27 cellular contexts compared by ENCODE assay signal in the genomic region with DNA sequence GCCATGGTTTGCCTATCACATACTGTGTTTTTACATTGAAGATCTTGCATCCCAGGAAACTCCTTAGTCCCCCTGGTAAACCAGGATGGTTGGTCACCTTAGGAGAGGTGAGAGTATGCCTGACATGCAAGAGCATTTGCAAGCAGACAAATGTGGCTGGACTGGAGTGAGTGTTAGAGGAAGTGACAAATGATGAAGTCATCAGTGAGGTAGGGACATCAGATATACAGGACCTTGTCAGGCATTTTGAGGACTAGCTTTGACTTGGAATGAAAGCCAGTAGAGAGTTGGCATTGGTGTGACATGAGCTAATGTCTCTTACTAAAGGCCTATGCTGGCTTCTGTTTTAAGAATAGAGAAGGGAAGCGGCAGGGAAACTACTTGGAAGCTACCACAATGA.
"Had no signal": no experiment of that assay in that cellular context is flagged by ENCODE, and none has a peak within 500 bp of the region (broad histone marks: within the 10 kb centered on the region; RNA-seq: fewer than 3 reads in every experiment).

No MANE protein-coding gene starts in this region.

- ATAC-seq: activated CD4-positive, CD25-positive, alpha-beta regulatory T cell treated with anti-CD3 and anti-CD28 coated beads, Interleukin-2, amount 50 U/mL, for 24 hours; activated CD8-positive, alpha-beta memory T cell treated with anti-CD3 and anti-CD28 coated beads, Interleukin-2, amount 10 ng/mL, durations not matched to agents 7 days and 5 days; activated naive CD4-positive, alpha-beta T cell treated with anti-CD3 and anti-CD28 coated beads, Interleukin-2, amount 50 U/mL, for 72 hours; Panc1 had no signal

- H3K27me3 ChIP-seq: cardiac muscle cell, MG63 had no signal

- H3K36me3 ChIP-seq: cardiac muscle cell, MG63 had no signal

- H3K27ac Mint-ChIP-seq: activated CD8-positive, alpha-beta memory T cell treated with anti-CD3 and anti-CD28 coated beads, Interleukin-2, amount 10 ng/mL, durations not matched to agents 7 days and 5 days; activated naive CD4-positive, alpha-beta T cell treated with anti-CD3 and anti-CD28 coated beads, Interleukin-2, amount 50 U/mL, for 72 hours; activated T-cell treated with anti-CD3 and anti-CD28 coated beads, Interleukin-2, amount 50 U/mL, for 24 hours; activated T-helper 1 cell treated with anti-CD3 and anti-CD28 coated beads, Interleukin-12 subunit alpha, Interleukin-12 subunit beta, Interleukin-2, Interleukin-4 antibody, amounts not matched to agents 30 ng/mL and 10 ng/mL and 1 ng/mL, durations not matched to agents 14 hours and 24 hours and 36 hours; brain; T-helper 1 cell treated with Interleukin-12 subunit alpha and Interleukin-12 subunit beta and Interleukin-4 antibody, amounts not matched to agents 30 μg/mL and 1 μg/mL, for 36 hours had no signal

- H3K4me3 Mint-ChIP-seq: activated CD8-positive, alpha-beta memory T cell treated with anti-CD3 and anti-CD28 coated beads, Interleukin-2, amount 10 ng/mL, durations not matched to agents 7 days and 5 days; activated T-cell treated with anti-CD3 and anti-CD28 coated beads, Interleukin-2, amount 50 U/mL, for 24 hours; activated T-helper 1 cell treated with anti-CD3 and anti-CD28 coated beads, Interleukin-12 subunit alpha, Interleukin-12 subunit beta, Interleukin-2, Interleukin-4 antibody, amounts not matched to agents 30 ng/mL and 10 ng/mL and 1 ng/mL, durations not matched to agents 14 hours and 24 hours and 36 hours; brain; T-helper 1 cell treated with Interleukin-12 subunit alpha and Interleukin-12 subunit beta and Interleukin-4 antibody, amounts not matched to agents 30 μg/mL and 1 μg/mL, for 36 hours had no signal

- H3K9me3 ChIP-seq: MG63 had no signal

- FAIRE-seq: astrocyte had no signal

- H3K27me3 Mint-ChIP-seq: activated CD8-positive, alpha-beta memory T cell treated with anti-CD3 and anti-CD28 coated beads, Interleukin-2, amount 10 ng/mL, durations not matched to agents 7 days and 5 days; brain had no signal

- H3K9me3 Mint-ChIP-seq: activated naive CD4-positive, alpha-beta T cell treated with anti-CD3 and anti-CD28 coated beads, Interleukin-2, amount 50 U/mL, for 72 hours; activated T-cell treated with anti-CD3 and anti-CD28 coated beads, Interleukin-2, amount 50 U/mL, for 24 hours; activated T-helper 1 cell treated with anti-CD3 and anti-CD28 coated beads, Interleukin-12 subunit alpha, Interleukin-12 subunit beta, Interleukin-2, Interleukin-4 antibody, amounts not matched to agents 30 ng/mL and 10 ng/mL and 1 ng/mL, durations not matched to agents 14 hours and 24 hours and 36 hours; brain; T-helper 1 cell treated with Interleukin-12 subunit alpha and Interleukin-12 subunit beta and Interleukin-4 antibody, amounts not matched to agents 30 μg/mL and 1 μg/mL, for 36 hours had no signal

- DNase-seq: activated CD4-positive, alpha-beta T cell treated with anti-CD3 and anti-CD28 coated beads for 48 hours; activated CD4-positive, alpha-beta T cell treated with anti-CD3 and anti-CD28 coated beads, Interleukin-2, amount 50 U/mL, for 48 hours; activated CD8-positive, alpha-beta memory T cell treated with anti-CD3 and anti-CD28 coated beads, Interleukin-2, amount 10 ng/mL, durations not matched to agents 7 days and 5 days; activated effector memory CD4-positive, alpha-beta T cell treated with Interleukin-2 at 50 U/mL for 16 hours; activated naive CD4-positive, alpha-beta T cell; activated T-cell treated with anti-CD3 and anti-CD28 coated beads, Interleukin-2, amount 50 U/mL, for 24 hours; amygdala; cerebellar nuclear complex; MG63; MV-4-11; NCI-H1092 treated with DMSO at 0.1 percent for 48 hours; NCI-H1417 treated with DMSO at 0.1 percent for 48 hours; NCI-H1694 treated with DMSO at 0.1 percent for 48 hours; NCI-H2029 treated with DMSO at 0.1 percent for 48 hours; NCI-H345; NCI-H510A; NCI-H526 treated with DMSO at 0.1 percent for 48 hours; NCI-H82; SHP77 treated with DMSO at 0.1 percent for 48 hours had no signal

- H3K27ac ChIP-seq: cardiac muscle cell had no signal

- H3K36me3 Mint-ChIP-seq: activated CD8-positive, alpha-beta memory T cell treated with anti-CD3 and anti-CD28 coated beads, Interleukin-2, amount 10 ng/mL, durations not matched to agents 7 days and 5 days; activated naive CD4-positive, alpha-beta T cell treated with anti-CD3 and anti-CD28 coated beads, Interleukin-2, amount 50 U/mL, for 72 hours; brain had no signal

- H3K4me3 ChIP-seq: cardiac muscle cell, MG63 had no signal

- H3K4me1 Mint-ChIP-seq: activated CD8-positive, alpha-beta memory T cell treated with anti-CD3 and anti-CD28 coated beads, Interleukin-2, amount 10 ng/mL, durations not matched to agents 7 days and 5 days; brain had no signal
